ENCODE assay signal across 20 cellular contexts in genomic region chr3:135159848-135160247, GRCh38.
DNase-seq lines count a peak whose midpoint lies in the region; ATAC-seq, FAIRE-seq and TF ChIP-seq lines count a peak whose summit lies in the region.
"Had no signal": no experiment of that assay in that cellular context is flagged by ENCODE, and none has a peak within 500 bp of the region (broad histone marks: within the 10 kb centered on the region; RNA-seq: fewer than 3 reads in every experiment).

No MANE protein-coding gene starts in this region.

- TF ChIP-seq RAD21 in H1 (IDR thresholded peaks at IDR 0.05 in 1 of 2, conservative IDR thresholded peaks at IDR 0.05 in 1 of 2; ENCODE audit: low read depth in 2 of 2, low read length in 2 of 2): no peak
- TF ChIP-seq RAD21 in SK-N-SH (IDR thresholded peaks at IDR 0.05; ENCODE audit: low read length): no peak

- H3K14ac ChIP-seq in H1 (ENCODE audit: insufficient read length): no peak overlapping the region

- H3K27me3 ChIP-seq in H1 (replicated peaks in 1 of 4; ENCODE audit: control insufficient read depth in 3 of 4, extremely low read depth in 1 of 4, insufficient read depth in 3 of 4, low read length in 3 of 4) (no peaks in the 10 kb centered on the region), SK-N-SH (ENCODE audit: insufficient read depth) (no peaks in the 10 kb centered on the region), uterus (no peaks in the 10 kb centered on the region)

- 49% methylated on average over 2 of the region's 2 CpGs; no CpG with 5 or more reads in 1 of the 2 experiments for WGBS in H1 (ENCODE audit: extremely low coverage in 1 of 2, insufficient coverage in 1 of 2, insufficient read length in 1 of 2, insufficient replicate concordance in 2 of 2, low coverage in 1 of 2, low lambda C conversion rate in 2 of 2, missing lambda C conversion rate in 1 of 2), 2 experiments
- WGBS in SK-N-SH (ENCODE audit: low lambda C conversion rate): 13% methylated on average over 2 of the region's 2 CpGs

- TF ChIP-seq EP300 in H1 (IDR thresholded peaks at IDR 0.05; ENCODE audit: borderline replicate concordance in 1 of 2, low read depth in 2 of 2, low read length in 2 of 2) (no peak), SK-N-SH (IDR thresholded peaks at IDR 0.05; ENCODE audit: borderline replicate concordance in 1 of 2, low read depth in 1 of 2, low read length in 1 of 2) (no peak)

- H2BK120ac ChIP-seq in H1 (replicated peaks; ENCODE audit: low read depth, low read length): no peak overlapping the region

- ATAC-seq in HG03432 (IDR thresholded peaks at IDR 0.05; ENCODE audit: unreplicated experiment): no peak

- no peak overlapping the region for H3K18ac ChIP-seq in H1 (ENCODE audit: extremely low read depth, low read length)

- H3K9ac ChIP-seq in H1 (replicated peaks in 1 of 4; ENCODE audit: extremely low read depth in 1 of 4, low read depth in 3 of 4, low read length in 3 of 4) (no peak overlapping the region), SK-N-SH (no peak overlapping the region)

- no peak overlapping the region for H4K8ac ChIP-seq in H1 (ENCODE audit: extremely low read depth, insufficient read depth, low read length)

- POLR2A ChIA-PET in H1 (lab: Charles Lee; ENCODE audit: partially characterized antibody): no interaction called here
- POLR2A ChIA-PET in SK-N-SH (lab: Yijun Ruan, JAX): no interaction called here

- H2BK15ac ChIP-seq in H1 (ENCODE audit: low read length): no peak overlapping the region

- TF ChIP-seq POLR2A in H1 (IDR thresholded peaks at IDR 0.05; ENCODE audit: control extremely low read depth in 1 of 2, low read depth in 2 of 2, low read length in 2 of 2) (no peak), H54 (IDR thresholded peaks at IDR 0.05; ENCODE audit: low read depth, low read length) (no peak), uterus (IDR thresholded peaks at IDR 0.05) (no peak)

- H4K91ac ChIP-seq in H1 (replicated peaks; ENCODE audit: insufficient read length, low read length): no peak overlapping the region

- H4K20me1 ChIP-seq in H1 (replicated peaks in 1 of 2; ENCODE audit: control insufficient read depth in 1 of 2, insufficient read depth in 2 of 2, low read length in 2 of 2) (no peaks in the 10 kb centered on the region), SK-N-SH (ENCODE audit: insufficient read depth) (no peaks in the 10 kb centered on the region)

- no peaks in the 10 kb centered on the region for H3K9me2 ChIP-seq in SK-N-SH

- H2AK5ac ChIP-seq in H1 (ENCODE audit: low read depth, low read length): no peak overlapping the region

- H3K23ac ChIP-seq in H1 (ENCODE audit: insufficient read length): no peak overlapping the region

- 0 out of 2 replicates have a peak overlapping the region, but pooled peaks have one; percentile 21 for H2BK5ac ChIP-seq in H1 (ENCODE audit: low read depth, low read length)

- H3K9me3 ChIP-seq in H1 (ENCODE audit: insufficient read depth in 2 of 2, low read depth in 1 of 2, low read length in 1 of 2) (no peaks in the 10 kb centered on the region), SK-N-SH (no peaks in the 10 kb centered on the region), uterus (no peaks in the 10 kb centered on the region)
- H3K9me3 ChIP-seq: HAP-1 had no signal

- DNase-seq in DMS53 (lab: John Stamatoyannopoulos, UW): peak; percentile 5
- DNase-seq in DMS53 treated with DMSO at 0.1 percent for 48 hours (lab: John Stamatoyannopoulos, UW; ENCODE audit: unreplicated experiment): no peak
- DNase-seq in NCI-H146 treated with DMSO at 0.1 percent for 48 hours (lab: John Stamatoyannopoulos, UW; ENCODE audit: unreplicated experiment): peak; percentile 79
- no peak for DNase-seq in H1 (ENCODE audit: low read depth in 1 of 2, low spot score in 2 of 2)
- DNase-seq in H54 (ENCODE audit: insufficient read length, low spot score): no peak
- no peak for DNase-seq in SK-N-SH
- DNase-seq in uterus: no peak
- DNase-seq: CD4-positive, CD25-positive, alpha-beta regulatory T cell; DND-41; NCI-H1105 treated with DMSO at 0.1 percent for 48 hours; NCI-H2029; NCI-H526; RPMI8226; SIG-M5 had no signal

- H3K56ac ChIP-seq in H1 (replicated peaks; ENCODE audit: insufficient read length, low read depth, low read length): no peak overlapping the region

- H2AFZ ChIP-seq in H1 (ENCODE audit: low read length) (no peak overlapping the region), SK-N-SH (ENCODE audit: low read depth) (no peak overlapping the region)

- H3K4me3 ChIP-seq in H1 (ENCODE audit: extremely low read depth in 1 of 4, insufficient read depth in 2 of 4, low read depth in 3 of 4, low read length in 4 of 4) (no peak overlapping the region), SK-N-SH (ENCODE audit: low read depth in 2 of 2, low read length in 1 of 2) (no peak overlapping the region), uterus (no peak overlapping the region)
- H3K4me3 ChIP-seq: HAP-1 had no signal

- no peaks in the 10 kb centered on the region; the same call in 1 of the 2 replicates for H3K23me2 ChIP-seq in H1 (ENCODE audit: low read depth, low read length)

- H3K79me1 ChIP-seq in H1 (ENCODE audit: low read depth, low read length): no peaks in the 10 kb centered on the region

- H3K4me1 ChIP-seq in H1 (replicated peaks in 1 of 4; ENCODE audit: control insufficient read depth in 3 of 4, insufficient read depth in 4 of 4, low read length in 3 of 4) (peaks cover 0 to 9% (median 4%) of the 10 kb centered on the region in 4 experiments; a peak in 5 of 7 replicates), SK-N-SH (ENCODE audit: control insufficient read depth in 1 of 2, insufficient read depth in 2 of 2, low read depth in 1 of 2, low read length in 1 of 2) (no peaks in the 10 kb centered on the region; a peak in 1 of 4 replicates), uterus (no peaks in the 10 kb centered on the region)
- H3K4me1 ChIP-seq: HAP-1 had no signal

- FAIRE-seq in H1 (lab: Jason Lieb, UNC): no peak
- FAIRE-seq in H54 (lab: Jason Lieb, UNC): no peak
- FAIRE-seq: D721Med, GM12892 had no signal

- CTCF ChIA-PET in H1 (lab: Charles Lee; ENCODE audit: partially characterized antibody) (interaction anchor here (1.4 kb wide), 1 partner anchor 24 kb away, joined by 3 read pairs; no protein-coding TSS in a partner anchor), SK-N-SH (lab: Yijun Ruan, JAX) (interaction anchor here (0.9 kb wide), 1 partner anchor 12 kb away, joined by 3 read pairs; no protein-coding TSS in a partner anchor)

- no peak overlapping the region for H2BK20ac ChIP-seq in H1 (ENCODE audit: low read length)

- H3K4ac ChIP-seq in H1 (replicated peaks; ENCODE audit: insufficient read length, low read depth, low read length): no peak overlapping the region

- intact Hi-C loops in uterus (cut with DNase I; ENCODE audit: low total_unique reads): no loop called here

- no peaks in the 10 kb centered on the region for H3F3A ChIP-seq in SK-N-SH (replicated peaks; ENCODE audit: insufficient read depth)

- H2BK12ac ChIP-seq in H1 (ENCODE audit: low read depth, low read length): no peak overlapping the region

- no peaks in the 10 kb centered on the region for H3K36me3 ChIP-seq in H1 (ENCODE audit: control insufficient read depth in 2 of 4, insufficient read depth in 4 of 4, low read length in 3 of 4)
- H3K36me3 ChIP-seq in SK-N-SH (replicated peaks in 1 of 2; ENCODE audit: control insufficient read depth in 1 of 2, insufficient read depth in 2 of 2, low read length in 1 of 2): no peaks in the 10 kb centered on the region
- no peaks in the 10 kb centered on the region for H3K36me3 ChIP-seq in uterus
- H3K36me3 ChIP-seq: HAP-1 had no signal

- H3K27ac ChIP-seq in H1 (ENCODE audit: low read depth, low read length): no peak overlapping the region
- no peak overlapping the region for H3K27ac ChIP-seq in SK-N-SH (ENCODE audit: low read depth in 2 of 2, low read length in 1 of 2)
- no peak overlapping the region for H3K27ac ChIP-seq in uterus
- H3K27ac ChIP-seq: 22Rv1, HL-60 had no signal

- no peak overlapping the region for H4K5ac ChIP-seq in H1 (ENCODE audit: insufficient read length, low read depth, low read length)

- 0 out of 4 replicates have a peak overlapping the region, but pooled peaks of 1 of the 2 experiments have one; percentile 11 for H3K4me2 ChIP-seq in H1 (ENCODE audit: insufficient read depth in 1 of 2, low read depth in 2 of 2, low read length in 2 of 2)
- no peak overlapping the region for H3K4me2 ChIP-seq in SK-N-SH

- TF ChIP-seq CTCF in H1 (IDR thresholded peaks at IDR 0.05; ENCODE audit: control extremely low read depth in 1 of 3, insufficient read depth in 1 of 3, low read depth in 1 of 3, low read length in 3 of 3): no peak
- no peak for TF ChIP-seq CTCF in SK-N-SH (IDR thresholded peaks at IDR 0.05)
- no peak for TF ChIP-seq CTCF in uterus (IDR thresholded peaks at IDR 0.05)

- no peaks in the 10 kb centered on the region for H3K79me2 ChIP-seq in H1 (ENCODE audit: control insufficient read depth in 1 of 2, insufficient read depth in 2 of 2, low read length in 2 of 2)
- H3K79me2 ChIP-seq in SK-N-SH (ENCODE audit: insufficient read depth): no peaks in the 10 kb centered on the region

TF ChIP-seq in H1, 55 proteins besides CTCF, POLR2A, EP300 and RAD21 (continues in another document):
- TF ChIP-seq USF2 (IDR thresholded peaks at IDR 0.05; ENCODE audit: low read length) (no peak), SUZ12 (IDR thresholded peaks at IDR 0.05; ENCODE audit: low read length) (no peak), POLR2AphosphoS5 (IDR thresholded peaks at IDR 0.05; ENCODE audit: low read depth, low read length) (no peak)

TF ChIP-seq in SK-N-SH, 30 proteins besides CTCF, POLR2A, EP300 and RAD21 (continues in another document):
- TF ChIP-seq YY1 (IDR thresholded peaks at IDR 0.05; ENCODE audit: low read depth) (no peak), SIN3A (IDR thresholded peaks at IDR 0.05; ENCODE audit: borderline replicate concordance, low read depth, low read length) (no peak), TCF12 (IDR thresholded peaks at IDR 0.05) (no peak)

Comparison
In these comparisons a context has a peak if more than half of its experiments do, and no peak if none do; other contexts are left out.
1. DNase-seq: peak in DMS53 (single experiment) and NCI-H146 treated with DMSO at 0.1 percent for 48 hours (single experiment); none in DMS53 treated with DMSO at 0.1 percent for 48 hours (single experiment), H1 (0 of 2), H54 (single experiment), SK-N-SH (single experiment) and uterus (0 of 2).